ENCODE assay signal across 20 cellular contexts in the genomic region with DNA sequence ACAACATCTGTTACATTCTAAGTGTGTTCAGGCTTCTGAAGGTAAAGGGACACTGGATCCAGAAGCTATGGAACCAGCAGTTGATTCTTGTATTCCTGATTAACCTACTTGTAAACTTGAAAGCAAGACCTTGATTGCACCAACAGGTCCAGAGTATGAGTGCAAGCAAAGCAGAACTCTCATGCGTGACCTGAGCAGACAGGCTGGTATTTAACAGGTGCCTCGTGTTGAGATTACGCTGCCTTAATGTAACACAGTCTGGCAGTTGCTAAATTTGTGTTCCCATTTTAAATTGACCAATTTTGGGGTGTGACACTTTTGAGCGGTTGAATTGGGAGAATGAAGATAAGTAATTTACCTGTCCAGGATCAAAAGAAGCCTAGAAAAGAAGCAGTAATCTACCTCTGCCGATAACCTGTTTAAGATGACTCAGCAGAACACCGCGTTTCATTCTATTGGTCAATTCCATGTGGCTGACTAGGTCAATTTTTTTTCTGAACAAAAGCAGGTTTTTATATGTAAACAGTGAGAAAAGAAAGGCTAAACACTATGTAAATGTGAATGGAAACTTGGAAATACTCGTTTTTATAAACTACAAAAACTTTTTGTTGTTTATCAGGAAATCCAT.
A peak's percentile ranks its signal among the peaks of the same experiment; 100 is the strongest.
DNase-seq lines count a peak whose midpoint lies in the region; ATAC-seq and TF ChIP-seq lines count a peak whose summit lies in the region.
"Had no signal": no experiment of that assay in that cellular context is flagged by ENCODE, and none has a peak within 500 bp of the region (broad histone marks: within the 10 kb centered on the region; RNA-seq: fewer than 3 reads in every experiment).

No MANE protein-coding gene starts in this region.

- POLR2A ChIA-PET in activated CD8-positive, alpha-beta T cell treated with anti-CD3 and anti-CD28 coated beads, Interleukin-2, amount 10 ng/mL, durations not matched to agents 7 days and 5 days (lab: Charles Lee) = no interaction called here

- no peak overlapping the region for H3K4me3 Mint-ChIP-seq in natural killer cell
- no peak overlapping the region for H3K4me3 Mint-ChIP-seq in natural killer cell treated with Interleukin-12 subunit alpha and Interleukin-12 subunit beta and Interleukin-15 and Interleukin-18, amount 100 ng/mL, for 72 hours
- no peak overlapping the region for H3K4me3 Mint-ChIP-seq in activated CD8-positive, alpha-beta T cell treated with anti-CD3 and anti-CD28 coated beads, Interleukin-2, amount 10 ng/mL, durations not matched to agents 7 days and 5 days
- peak overlapping the region; percentile 64 for H3K4me3 Mint-ChIP-seq in type B pancreatic cell

- H3K27ac Mint-ChIP-seq in natural killer cell = peak overlapping the region; percentile 42 to 60
- no peak overlapping the region for H3K27ac Mint-ChIP-seq in natural killer cell treated with Interleukin-12 subunit alpha and Interleukin-12 subunit beta and Interleukin-15 and Interleukin-18, amount 100 ng/mL, for 72 hours
- peak overlapping the region; percentile 30 for H3K27ac Mint-ChIP-seq in activated CD8-positive, alpha-beta T cell treated with anti-CD3 and anti-CD28 coated beads, Interleukin-2, amount 10 ng/mL, durations not matched to agents 7 days and 5 days
- H3K27ac Mint-ChIP-seq in type B pancreatic cell = peak overlapping the region; percentile 87

- no peak for ATAC-seq in natural killer cell
- ATAC-seq in natural killer cell treated with Interleukin-12 subunit alpha and Interleukin-12 subunit beta and Interleukin-15 and Interleukin-18, amount 100 ng/mL, for 72 hours = no peak
- no peak for ATAC-seq in activated CD8-positive, alpha-beta T cell treated with anti-CD3 and anti-CD28 coated beads, Interleukin-2, amount 10 ng/mL, durations not matched to agents 7 days and 5 days
- peak; percentile 61 for ATAC-seq in left lobe of liver
- no peak for ATAC-seq in HG03135 (IDR thresholded peaks at IDR 0.05; ENCODE audit: unreplicated experiment)
- no peak for ATAC-seq in sciatic nerve
- ATAC-seq: left ventricle myocardium superior had no signal

- H3K4me3 ChIP-seq in stomach = no peak overlapping the region
- H3K4me3 ChIP-seq: ascending aorta had no signal

- no peaks in the 10 kb centered on the region for H3K27me3 Mint-ChIP-seq in natural killer cell (ENCODE audit: low read depth in 2 of 2)
- no peaks in the 10 kb centered on the region for H3K27me3 Mint-ChIP-seq in natural killer cell treated with Interleukin-12 subunit alpha and Interleukin-12 subunit beta and Interleukin-15 and Interleukin-18, amount 100 ng/mL, for 72 hours
- H3K27me3 Mint-ChIP-seq in activated CD8-positive, alpha-beta T cell treated with anti-CD3 and anti-CD28 coated beads, Interleukin-2, amount 10 ng/mL, durations not matched to agents 7 days and 5 days (ENCODE audit: low read depth) = no peaks in the 10 kb centered on the region
- no peaks in the 10 kb centered on the region for H3K27me3 Mint-ChIP-seq in type B pancreatic cell

- no peak for TF ChIP-seq EP300 in stomach (IDR thresholded peaks at IDR 0.05)

- H3K4me1 ChIP-seq in stomach = peaks cover 0 to 16% (median 7%) of the 10 kb centered on the region in 4 donors
- H3K4me1 ChIP-seq: ascending aorta had no signal

- intact Hi-C loops in natural killer cell (cut with micrococcal nuclease) (no loop called here), stomach (cut with DNase I; ENCODE audit: low total_unique reads) (no loop called here), sciatic nerve (cut with DNase I) (no loop called here)

- H3K36me3 ChIP-seq in stomach = peaks cover 40 to 90% (median 83%) of the 10 kb centered on the region in 4 donors

- H3K4me1 Mint-ChIP-seq in natural killer cell (peaks cover 12 to 14% of the 10 kb centered on the region in 2 donors), type B pancreatic cell (ENCODE audit: unreplicated experiment) (peaks cover 13% of the 10 kb centered on the region)
- peaks cover 9 to 11% of the 10 kb centered on the region in 2 donors for H3K4me1 Mint-ChIP-seq in natural killer cell treated with Interleukin-12 subunit alpha and Interleukin-12 subunit beta and Interleukin-15 and Interleukin-18, amount 100 ng/mL, for 72 hours (ENCODE audit: low read depth in 2 of 2)
- peaks cover 12% of the 10 kb centered on the region for H3K4me1 Mint-ChIP-seq in activated CD8-positive, alpha-beta T cell treated with anti-CD3 and anti-CD28 coated beads, Interleukin-2, amount 10 ng/mL, durations not matched to agents 7 days and 5 days (ENCODE audit: low read depth)

- H3K36me3 Mint-ChIP-seq in natural killer cell (peaks cover 9% of the 10 kb centered on the region), type B pancreatic cell (peaks cover 64% of the 10 kb centered on the region)
- peaks cover 19% of the 10 kb centered on the region for H3K36me3 Mint-ChIP-seq in natural killer cell treated with Interleukin-12 subunit alpha and Interleukin-12 subunit beta and Interleukin-15 and Interleukin-18, amount 100 ng/mL, for 72 hours
- peaks cover 79% of the 10 kb centered on the region for H3K36me3 Mint-ChIP-seq in activated CD8-positive, alpha-beta T cell treated with anti-CD3 and anti-CD28 coated beads, Interleukin-2, amount 10 ng/mL, durations not matched to agents 7 days and 5 days (ENCODE audit: low read depth)

- H3K27me3 ChIP-seq in stomach = no peaks in the 10 kb centered on the region
- H3K27me3 ChIP-seq: ascending aorta had no signal

- H3K9me3 Mint-ChIP-seq in natural killer cell (no peaks in the 10 kb centered on the region), type B pancreatic cell (no peaks in the 10 kb centered on the region)
- no peaks in the 10 kb centered on the region for H3K9me3 Mint-ChIP-seq in natural killer cell treated with Interleukin-12 subunit alpha and Interleukin-12 subunit beta and Interleukin-15 and Interleukin-18, amount 100 ng/mL, for 72 hours
- H3K9me3 Mint-ChIP-seq in activated CD8-positive, alpha-beta T cell treated with anti-CD3 and anti-CD28 coated beads, Interleukin-2, amount 10 ng/mL, durations not matched to agents 7 days and 5 days (ENCODE audit: insufficient read depth) = no peaks in the 10 kb centered on the region

- no peaks in the 10 kb centered on the region for H3K9me3 ChIP-seq in stomach
- H3K9me3 ChIP-seq: ascending aorta had no signal

- H3K27ac ChIP-seq in stomach = peak overlapping the region in 1 of 5 donors; percentile 15
- H3K27ac ChIP-seq: ascending aorta, epithelial cell of prostate had no signal

- CTCF ChIA-PET in activated CD8-positive, alpha-beta T cell treated with anti-CD3 and anti-CD28 coated beads, Interleukin-2, amount 10 ng/mL, durations not matched to agents 7 days and 5 days (lab: Charles Lee) = no interaction called here

- no peak for DNase-seq in natural killer cell
- DNase-seq in natural killer cell treated with Interleukin-12 subunit alpha and Interleukin-12 subunit beta and Interleukin-15 and Interleukin-18, amount 100 ng/mL, for 72 hours (ENCODE audit: low spot score) = no peak
- DNase-seq in activated CD8-positive, alpha-beta T cell treated with anti-CD3 and anti-CD28 coated beads, Interleukin-2, amount 10 ng/mL, durations not matched to agents 7 days and 5 days = no peak
- no peak for DNase-seq in left lobe of liver (ENCODE audit: low spot score)
- no peak for DNase-seq in type B pancreatic cell (ENCODE audit: extremely low spot score, unreplicated experiment)
- no peak for DNase-seq in stomach
- DNase-seq in sciatic nerve (ENCODE audit: low spot score) = no peak
- DNase-seq: activated gamma-delta T cell, AML-193, GDM1, left ventricle myocardium superior, NCI-H1105, NCI-H2081 treated with DMSO at 0.1 percent for 48 hours, NCI-H510A treated with DMSO at 0.1 percent for 48 hours, SHP77, substantia nigra, T-helper 1 cell had no signal

- TF ChIP-seq POLR2A in stomach (IDR thresholded peaks at IDR 0.05) = no peak

- no peak for TF ChIP-seq CTCF in natural killer cell (IDR thresholded peaks at IDR 0.05)
- TF ChIP-seq CTCF in type B pancreatic cell (conservative IDR thresholded peaks at IDR 0.05) = no peak
- TF ChIP-seq CTCF in stomach (IDR thresholded peaks at IDR 0.05) = no peak

- 45 to 64% (median 59%) methylated on average over 8 of the region's 8 CpGs for WGBS in stomach, 5 donors

Comparison
In these comparisons a context has a peak if more than half of its experiments do, and no peak if none do; other contexts are left out.
1. H3K27ac Mint-ChIP-seq: peak in natural killer cell (2 of 2), activated CD8-positive, alpha-beta T cell treated with anti-CD3 and anti-CD28 coated beads, Interleukin-2, amount 10 ng/mL, durations not matched to agents 7 days and 5 days (single experiment) and type B pancreatic cell (single experiment); none in natural killer cell treated with Interleukin-12 subunit alpha and Interleukin-12 subunit beta and Interleukin-15 and Interleukin-18, amount 100 ng/mL, for 72 hours (0 of 2).